In the genomic region with DNA sequence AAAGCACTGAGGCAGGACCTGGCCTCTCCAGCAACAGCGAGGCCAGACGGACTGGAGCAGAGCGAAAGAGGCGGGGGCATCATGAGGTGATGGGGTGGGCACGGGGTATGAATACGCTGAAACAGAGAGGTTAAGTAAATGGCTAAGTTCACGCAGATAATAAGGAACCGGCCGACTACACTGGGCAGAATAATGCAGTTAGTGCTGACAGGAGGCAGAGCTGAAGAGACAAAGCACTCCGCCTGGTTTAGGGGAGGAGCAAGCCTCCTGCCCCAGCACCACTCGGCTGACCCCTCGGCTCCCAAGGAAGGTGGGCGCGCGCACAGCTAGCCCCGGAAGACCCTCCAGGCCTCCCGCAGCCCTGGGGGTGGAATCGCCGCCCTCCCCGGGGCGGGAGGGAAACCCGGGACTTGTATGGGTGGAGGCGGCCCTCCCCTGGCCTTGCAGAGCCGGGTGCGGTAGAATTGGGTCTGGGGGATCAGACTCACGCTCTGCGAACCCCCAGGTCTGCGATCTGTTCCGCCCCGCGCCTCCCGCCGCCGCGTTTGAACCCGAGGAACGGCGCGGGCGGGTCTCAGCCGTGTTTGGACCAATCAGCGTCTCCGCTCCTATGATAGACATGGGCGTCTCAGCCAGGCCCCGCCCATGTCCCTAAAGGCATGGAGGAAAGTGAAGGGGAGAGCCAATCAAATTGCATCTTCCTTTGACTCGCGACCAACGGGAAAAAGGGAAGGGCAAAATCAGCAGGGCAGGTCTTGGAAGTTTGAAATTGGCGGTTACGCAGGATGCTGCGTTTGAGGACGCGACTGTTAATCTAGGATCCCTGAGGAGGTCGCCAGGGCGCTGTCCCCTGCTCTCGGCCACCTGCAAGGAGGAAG, we compare ENCODE assay signal across 1 cellular context.
TF ChIP-seq lines count a peak whose summit lies in the region.

A gene with protein sequence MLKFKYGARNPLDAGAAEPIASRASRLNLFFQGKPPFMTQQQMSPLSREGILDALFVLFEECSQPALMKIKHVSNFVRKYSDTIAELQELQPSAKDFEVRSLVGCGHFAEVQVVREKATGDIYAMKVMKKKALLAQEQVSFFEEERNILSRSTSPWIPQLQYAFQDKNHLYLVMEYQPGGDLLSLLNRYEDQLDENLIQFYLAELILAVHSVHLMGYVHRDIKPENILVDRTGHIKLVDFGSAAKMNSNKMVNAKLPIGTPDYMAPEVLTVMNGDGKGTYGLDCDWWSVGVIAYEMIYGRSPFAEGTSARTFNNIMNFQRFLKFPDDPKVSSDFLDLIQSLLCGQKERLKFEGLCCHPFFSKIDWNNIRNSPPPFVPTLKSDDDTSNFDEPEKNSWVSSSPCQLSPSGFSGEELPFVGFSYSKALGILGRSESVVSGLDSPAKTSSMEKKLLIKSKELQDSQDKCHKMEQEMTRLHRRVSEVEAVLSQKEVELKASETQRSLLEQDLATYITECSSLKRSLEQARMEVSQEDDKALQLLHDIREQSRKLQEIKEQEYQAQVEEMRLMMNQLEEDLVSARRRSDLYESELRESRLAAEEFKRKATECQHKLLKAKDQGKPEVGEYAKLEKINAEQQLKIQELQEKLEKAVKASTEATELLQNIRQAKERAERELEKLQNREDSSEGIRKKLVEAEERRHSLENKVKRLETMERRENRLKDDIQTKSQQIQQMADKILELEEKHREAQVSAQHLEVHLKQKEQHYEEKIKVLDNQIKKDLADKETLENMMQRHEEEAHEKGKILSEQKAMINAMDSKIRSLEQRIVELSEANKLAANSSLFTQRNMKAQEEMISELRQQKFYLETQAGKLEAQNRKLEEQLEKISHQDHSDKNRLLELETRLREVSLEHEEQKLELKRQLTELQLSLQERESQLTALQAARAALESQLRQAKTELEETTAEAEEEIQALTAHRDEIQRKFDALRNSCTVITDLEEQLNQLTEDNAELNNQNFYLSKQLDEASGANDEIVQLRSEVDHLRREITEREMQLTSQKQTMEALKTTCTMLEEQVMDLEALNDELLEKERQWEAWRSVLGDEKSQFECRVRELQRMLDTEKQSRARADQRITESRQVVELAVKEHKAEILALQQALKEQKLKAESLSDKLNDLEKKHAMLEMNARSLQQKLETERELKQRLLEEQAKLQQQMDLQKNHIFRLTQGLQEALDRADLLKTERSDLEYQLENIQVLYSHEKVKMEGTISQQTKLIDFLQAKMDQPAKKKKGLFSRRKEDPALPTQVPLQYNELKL (N-terminal part only) (minus strand): TSS at position 560 of the 878 bp plus-strand sequence. CDS start 1,152 bp downstream, outside the sequence.

TF ChIP-seq in HepG2, 621 proteins besides CTCF, POLR2A, EP300 and RAD21 (continued from another document and continues in another):
- TF ChIP-seq POLR2AphosphoS5 (IDR thresholded peaks at IDR 0.05; ENCODE audit: low read depth, low read length): peak; percentile 68
- peak; percentile 57 for TF ChIP-seq ZBTB7B (CRISPR knock-in tag; IDR thresholded peaks at IDR 0.05)
- TF ChIP-seq, protein P1, sequence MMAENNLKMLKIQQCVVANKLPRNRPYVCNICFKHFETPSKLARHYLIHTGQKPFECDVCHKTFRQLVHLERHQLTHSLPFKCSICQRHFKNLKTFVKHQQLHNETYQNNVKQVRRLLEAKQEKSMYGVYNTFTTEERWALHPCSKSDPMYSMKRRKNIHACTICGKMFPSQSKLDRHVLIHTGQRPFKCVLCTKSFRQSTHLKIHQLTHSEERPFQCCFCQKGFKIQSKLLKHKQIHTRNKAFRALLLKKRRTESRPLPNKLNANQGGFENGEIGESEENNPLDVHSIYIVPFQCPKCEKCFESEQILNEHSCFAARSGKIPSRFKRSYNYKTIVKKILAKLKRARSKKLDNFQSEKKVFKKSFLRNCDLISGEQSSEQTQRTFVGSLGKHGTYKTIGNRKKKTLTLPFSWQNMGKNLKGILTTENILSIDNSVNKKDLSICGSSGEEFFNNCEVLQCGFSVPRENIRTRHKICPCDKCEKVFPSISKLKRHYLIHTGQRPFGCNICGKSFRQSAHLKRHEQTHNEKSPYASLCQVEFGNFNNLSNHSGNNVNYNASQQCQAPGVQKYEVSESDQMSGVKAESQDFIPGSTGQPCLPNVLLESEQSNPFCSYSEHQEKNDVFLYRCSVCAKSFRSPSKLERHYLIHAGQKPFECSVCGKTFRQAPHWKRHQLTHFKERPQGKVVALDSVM (CRISPR knock-in tag; IDR thresholded peaks at IDR 0.05): no peak
- TF ChIP-seq, protein P2, sequence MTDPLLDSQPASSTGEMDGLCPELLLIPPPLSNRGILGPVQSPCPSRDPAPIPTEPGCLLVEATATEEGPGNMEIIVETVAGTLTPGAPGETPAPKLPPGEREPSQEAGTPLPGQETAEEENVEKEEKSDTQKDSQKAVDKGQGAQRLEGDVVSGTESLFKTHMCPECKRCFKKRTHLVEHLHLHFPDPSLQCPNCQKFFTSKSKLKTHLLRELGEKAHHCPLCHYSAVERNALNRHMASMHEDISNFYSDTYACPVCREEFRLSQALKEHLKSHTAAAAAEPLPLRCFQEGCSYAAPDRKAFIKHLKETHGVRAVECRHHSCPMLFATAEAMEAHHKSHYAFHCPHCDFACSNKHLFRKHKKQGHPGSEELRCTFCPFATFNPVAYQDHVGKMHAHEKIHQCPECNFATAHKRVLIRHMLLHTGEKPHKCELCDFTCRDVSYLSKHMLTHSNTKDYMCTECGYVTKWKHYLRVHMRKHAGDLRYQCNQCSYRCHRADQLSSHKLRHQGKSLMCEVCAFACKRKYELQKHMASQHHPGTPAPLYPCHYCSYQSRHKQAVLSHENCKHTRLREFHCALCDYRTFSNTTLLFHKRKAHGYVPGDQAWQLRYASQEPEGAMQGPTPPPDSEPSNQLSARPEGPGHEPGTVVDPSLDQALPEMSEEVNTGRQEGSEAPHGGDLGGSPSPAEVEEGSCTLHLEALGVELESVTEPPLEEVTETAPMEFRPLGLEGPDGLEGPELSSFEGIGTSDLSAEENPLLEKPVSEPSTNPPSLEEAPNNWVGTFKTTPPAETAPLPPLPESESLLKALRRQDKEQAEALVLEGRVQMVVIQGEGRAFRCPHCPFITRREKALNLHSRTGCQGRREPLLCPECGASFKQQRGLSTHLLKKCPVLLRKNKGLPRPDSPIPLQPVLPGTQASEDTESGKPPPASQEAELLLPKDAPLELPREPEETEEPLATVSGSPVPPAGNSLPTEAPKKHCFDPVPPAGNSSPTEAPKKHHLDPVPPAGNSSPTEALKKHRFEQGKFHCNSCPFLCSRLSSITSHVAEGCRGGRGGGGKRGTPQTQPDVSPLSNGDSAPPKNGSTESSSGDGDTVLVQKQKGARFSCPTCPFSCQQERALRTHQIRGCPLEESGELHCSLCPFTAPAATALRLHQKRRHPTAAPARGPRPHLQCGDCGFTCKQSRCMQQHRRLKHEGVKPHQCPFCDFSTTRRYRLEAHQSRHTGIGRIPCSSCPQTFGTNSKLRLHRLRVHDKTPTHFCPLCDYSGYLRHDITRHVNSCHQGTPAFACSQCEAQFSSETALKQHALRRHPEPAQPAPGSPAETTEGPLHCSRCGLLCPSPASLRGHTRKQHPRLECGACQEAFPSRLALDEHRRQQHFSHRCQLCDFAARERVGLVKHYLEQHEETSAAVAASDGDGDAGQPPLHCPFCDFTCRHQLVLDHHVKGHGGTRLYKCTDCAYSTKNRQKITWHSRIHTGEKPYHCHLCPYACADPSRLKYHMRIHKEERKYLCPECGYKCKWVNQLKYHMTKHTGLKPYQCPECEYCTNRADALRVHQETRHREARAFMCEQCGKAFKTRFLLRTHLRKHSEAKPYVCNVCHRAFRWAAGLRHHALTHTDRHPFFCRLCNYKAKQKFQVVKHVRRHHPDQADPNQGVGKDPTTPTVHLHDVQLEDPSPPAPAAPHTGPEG (CRISPR knock-in tag; IDR thresholded peaks at IDR 0.05): no peak
- no peak; the same call in 1 of the 2 replicates for TF ChIP-seq RFXAP (CRISPR knock-in tag; IDR thresholded peaks at IDR 0.05; ENCODE audit: borderline replicate concordance)
- TF ChIP-seq ZNF501 (CRISPR knock-in tag; IDR thresholded peaks at IDR 0.05): peak; percentile 70; the same call in 1 of the 2 replicates
- peak; percentile 99 for TF ChIP-seq TFDP2 (CRISPR knock-in tag; IDR thresholded peaks at IDR 0.05)
- no peak for TF ChIP-seq ZNF800 (CRISPR knock-in tag; IDR thresholded peaks at IDR 0.05)
- peak in 1 of 2 experiments; percentile 15; a peak in 1 of 4 replicates for TF ChIP-seq KLF16 (CRISPR knock-in tag; IDR thresholded peaks at IDR 0.05)
- peak; percentile 71 for TF ChIP-seq REPIN1 (CRISPR knock-in tag; IDR thresholded peaks at IDR 0.05; ENCODE audit: borderline replicate concordance, low read depth)
- TF ChIP-seq MBNL3 (CRISPR knock-in tag; conservative IDR thresholded peaks at IDR 0.05): no peak
- peak; percentile 36; the same call in 1 of the 2 replicates for TF ChIP-seq SRF (IDR thresholded peaks at IDR 0.05; ENCODE audit: low read depth, low read length)
- peak; percentile 79 for TF ChIP-seq ZMYM4 (CRISPR knock-in tag; IDR thresholded peaks at IDR 0.05)
- no peak for TF ChIP-seq NR2F2 (IDR thresholded peaks at IDR 0.05; ENCODE audit: borderline replicate concordance, low read depth)
- no peak for TF ChIP-seq NCOR1 (IDR thresholded peaks at IDR 0.05; ENCODE audit: borderline replicate concordance, low read length)
- no peak for TF ChIP-seq ZNF678 (CRISPR knock-in tag; IDR thresholded peaks at IDR 0.05)
- no peak for TF ChIP-seq NBN (conservative IDR thresholded peaks at IDR 0.05)
- no peak for TF ChIP-seq ZNF773 (CRISPR knock-in tag; IDR thresholded peaks at IDR 0.05; ENCODE audit: borderline replicate concordance)
- no peak for TF ChIP-seq NPAS2 (CRISPR knock-in tag; IDR thresholded peaks at IDR 0.05; ENCODE audit: borderline replicate concordance)
- TF ChIP-seq, protein P3, sequence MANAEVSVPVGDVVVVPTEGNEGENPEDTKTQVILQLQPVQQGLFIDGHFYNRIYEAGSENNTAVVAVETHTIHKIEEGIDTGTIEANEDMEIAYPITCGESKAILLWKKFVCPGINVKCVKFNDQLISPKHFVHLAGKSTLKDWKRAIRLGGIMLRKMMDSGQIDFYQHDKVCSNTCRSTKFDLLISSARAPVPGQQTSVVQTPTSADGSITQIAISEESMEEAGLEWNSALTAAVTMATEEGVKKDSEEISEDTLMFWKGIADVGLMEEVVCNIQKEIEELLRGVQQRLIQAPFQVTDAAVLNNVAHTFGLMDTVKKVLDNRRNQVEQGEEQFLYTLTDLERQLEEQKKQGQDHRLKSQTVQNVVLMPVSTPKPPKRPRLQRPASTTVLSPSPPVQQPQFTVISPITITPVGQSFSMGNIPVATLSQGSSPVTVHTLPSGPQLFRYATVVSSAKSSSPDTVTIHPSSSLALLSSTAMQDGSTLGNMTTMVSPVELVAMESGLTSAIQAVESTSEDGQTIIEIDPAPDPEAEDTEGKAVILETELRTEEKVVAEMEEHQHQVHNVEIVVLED (CRISPR knock-in tag; IDR thresholded peaks at IDR 0.05; ENCODE audit: borderline replicate concordance): peak; percentile 86
- TF ChIP-seq YEATS2 (CRISPR knock-in tag; IDR thresholded peaks at IDR 0.05; ENCODE audit: borderline replicate concordance): no peak
- 0 out of 2 replicates have a peak, but pooled peaks have one; percentile 49 for TF ChIP-seq ZNF780A (CRISPR knock-in tag; IDR thresholded peaks at IDR 0.05)
- TF ChIP-seq, protein P4, sequence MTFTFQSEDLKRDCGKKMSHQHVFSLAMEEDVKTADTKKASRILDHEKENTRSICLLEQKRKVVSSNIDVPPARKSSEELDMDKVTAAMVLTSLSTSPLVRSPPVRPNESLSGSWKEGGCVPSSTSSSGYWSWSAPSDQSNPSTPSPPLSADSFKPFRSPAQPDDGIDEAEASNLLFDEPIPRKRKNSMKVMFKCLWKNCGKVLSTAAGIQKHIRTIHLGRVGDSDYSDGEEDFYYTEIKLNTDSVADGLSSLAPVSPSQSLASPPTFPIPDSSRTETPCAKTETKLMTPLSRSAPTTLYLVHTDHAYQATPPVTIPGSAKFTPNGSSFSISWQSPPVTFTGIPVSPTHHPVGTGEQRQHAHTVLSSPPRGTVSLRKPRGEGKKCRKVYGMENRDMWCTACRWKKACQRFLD (CRISPR knock-in tag; IDR thresholded peaks at IDR 0.05; ENCODE audit: borderline replicate concordance): 0 out of 2 replicates have a peak, but pooled peaks have one; percentile 39
- TF ChIP-seq NR2F6 (IDR thresholded peaks at IDR 0.05): no peak
- no peak for TF ChIP-seq NR2F6 (CRISPR knock-in tag; IDR thresholded peaks at IDR 0.05)
- no peak for TF ChIP-seq CHD4 (IDR thresholded peaks at IDR 0.05; ENCODE audit: borderline replicate concordance, low read length)
- no peak for TF ChIP-seq MAFK (conservative IDR thresholded peaks at IDR 0.05 in 1 of 2, IDR thresholded peaks at IDR 0.05 in 1 of 2; ENCODE audit: low read length in 2 of 2)
- TF ChIP-seq ZNF709 (CRISPR knock-in tag; IDR thresholded peaks at IDR 0.05): no peak
- no peak for TF ChIP-seq ZNF12 (CRISPR knock-in tag; IDR thresholded peaks at IDR 0.05)
- TF ChIP-seq RBM22 (optimal IDR thresholded peaks at IDR 0.05; ENCODE audit: low read length): no peak
